Comparison of ENCODE assay signal across 35 cellular contexts in the genomic region with DNA sequence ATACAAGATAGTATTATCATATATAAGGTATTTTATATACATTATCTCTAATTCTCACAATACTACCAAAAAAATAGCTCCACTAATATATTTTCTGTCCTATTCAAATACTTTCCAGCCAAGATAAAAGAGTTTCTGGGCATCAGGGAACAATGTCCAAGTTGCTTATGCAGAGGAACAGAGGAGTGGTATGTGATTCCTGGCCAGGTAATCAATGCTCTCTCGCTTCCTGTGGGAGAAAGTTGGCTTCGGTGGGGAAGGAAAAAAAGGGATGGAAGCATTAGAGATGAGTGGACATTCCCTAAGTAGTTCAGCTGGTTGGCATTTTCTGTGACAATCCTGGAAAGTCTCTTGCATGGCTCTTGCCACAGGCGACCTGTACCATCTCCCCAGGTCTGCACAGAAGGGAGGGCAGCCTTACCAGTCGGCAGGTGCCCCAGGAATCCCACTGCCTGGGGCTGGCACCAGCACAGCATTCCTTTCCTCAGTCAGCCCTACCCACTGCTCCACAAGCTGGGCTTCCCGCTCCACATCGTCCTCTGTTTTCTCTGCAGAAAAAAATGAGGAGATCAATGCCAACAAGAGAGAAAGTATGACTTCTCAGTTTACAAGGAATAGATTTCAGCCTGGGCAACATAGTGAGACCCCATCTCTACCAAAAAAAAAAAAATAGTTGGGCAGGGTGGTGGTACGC.
A peak's percentile ranks its signal among the peaks of the same experiment; 100 is the strongest.
DNase-seq lines count a peak whose midpoint lies in the region; ATAC-seq, FAIRE-seq and TF ChIP-seq lines count a peak whose summit lies in the region.
"Had no signal": no experiment of that assay in that cellular context is flagged by ENCODE, and none has a peak within 500 bp of the region (broad histone marks: within the 10 kb centered on the region; RNA-seq: fewer than 3 reads in every experiment).

No MANE protein-coding gene starts in this region.

- POLR2A ChIA-PET in HepG2 (lab: Yijun Ruan, JAX) (no interaction called here), WTC11 (lab: Charles Lee) (no interaction called here), OCI-LY7 (lab: Charles Lee) (interaction anchor here (1.3 kb wide), 1 partner anchor 41 kb away, joined by 3 read pairs; no protein-coding TSS in a partner anchor)

- H4K20me1 ChIP-seq in HepG2 (ENCODE audit: insufficient read depth, low read length) = no peaks in the 10 kb centered on the region
- no peaks in the 10 kb centered on the region; the same call in 1 of the 2 replicates for H4K20me1 ChIP-seq in GM23338 (replicated peaks; ENCODE audit: insufficient read depth)
- H4K20me1 ChIP-seq in Karpas-422 (ENCODE audit: insufficient read depth, low read depth, low read length) = no peaks in the 10 kb centered on the region
- H4K20me1 ChIP-seq in OCI-LY7 (ENCODE audit: insufficient read depth, low read length) = no peaks in the 10 kb centered on the region
- H4K20me1 ChIP-seq: BLaER1; BLaER1 treated with 17β-estradiol and CSF1 and Interleukin-3, amounts not matched to agents 10 nM and 100 nM had no signal

- DNase-seq in HepG2 (ENCODE audit: low spot score) (no peak), right lobe of liver (no peak), GM23338 (ENCODE audit: low spot score) (peak; percentile 5), WTC11 (ENCODE audit: low spot score) (no peak), Karpas-422 (no peak), OCI-LY7 (ENCODE audit: low spot score) (no peak)
- DNase-seq: 8988T; ACHN; AML-193; BE2C; C1 segment of cervical spinal cord; Caco-2; Calu3; CD4-positive, alpha-beta memory T cell; CD4-positive, alpha-beta T cell; CD4-positive, CD25-positive, alpha-beta regulatory T cell; CD8-positive, alpha-beta memory T cell; CD8-positive, alpha-beta T cell; COR-L47; DMS 273 treated with DMSO at 0.1 percent for 48 hours; DMS153; DMS53; DMS79; DMS79 treated with DMSO at 0.1 percent for 48 hours; DND-41; EL had no signal

- H3K4me3 ChIP-seq in HepG2 (replicated peaks in 1 of 3; ENCODE audit: insufficient read depth in 1 of 3, low read depth in 2 of 3, low read length in 3 of 3) = no peak overlapping the region
- no peak overlapping the region for H3K4me3 ChIP-seq in right lobe of liver
- H3K4me3 ChIP-seq in GM23338 = no peak overlapping the region
- H3K4me3 ChIP-seq in Karpas-422 (ENCODE audit: low read length) = no peak overlapping the region
- no peak overlapping the region for H3K4me3 ChIP-seq in OCI-LY7 (ENCODE audit: low read depth, low read length, poor library complexity, severe bottlenecking)
- H3K4me3 ChIP-seq: A549; BLaER1; BLaER1 treated with 17β-estradiol and CSF1 and Interleukin-3, amounts not matched to agents 10 nM and 100 nM had no signal

- CTCF ChIA-PET in HepG2 (lab: Yijun Ruan, JAX; ENCODE audit: low intra/inter-chr PET ratio, low total read pairs) (no interaction called here), WTC11 (lab: Charles Lee) (interaction anchor here (1.3 kb wide), 1 partner anchor 83 kb away, joined by 3 read pairs; no protein-coding TSS in a partner anchor), OCI-LY7 (lab: Charles Lee; ENCODE audit: unreplicated experiment) (no interaction called here)

- H3F3A ChIP-seq in GM23338 (replicated peaks; ENCODE audit: low read depth) = no peaks in the 10 kb centered on the region

- TF ChIP-seq POLR2A in HepG2 (IDR thresholded peaks at IDR 0.05; ENCODE audit: insufficient read depth in 1 of 2, low read depth in 2 of 2, low read length in 2 of 2) (no peak), right lobe of liver (IDR thresholded peaks at IDR 0.05) (no peak)

- H3K27ac ChIP-seq in HepG2 (ENCODE audit: extremely low read length, insufficient read depth, low read length) (no peak overlapping the region), right lobe of liver (no peak overlapping the region), GM23338 (ENCODE audit: low read depth) (peak overlapping the region; percentile 84; the same call in 1 of the 2 replicates), Karpas-422 (ENCODE audit: low read length) (no peak overlapping the region), OCI-LY7 (ENCODE audit: low read depth, low read length, poor library complexity, severe bottlenecking) (no peak overlapping the region)
- H3K27ac ChIP-seq: 22Rv1; A549; BLaER1; BLaER1 treated with 17β-estradiol and CSF1 and Interleukin-3, amounts not matched to agents 10 nM and 100 nM; C4-2B had no signal

- in situ Hi-C loops in HepG2 (cut with HindIII; ENCODE audit: extremely low pct_ligation_motif_present, low pct_unique_long_range_greater_than_20kb) = no loop called here

- H3K36me3 ChIP-seq in HepG2 (replicated peaks in 1 of 2; ENCODE audit: control insufficient read depth in 1 of 2, insufficient read depth in 2 of 2, low read length in 2 of 2) (peaks cover 20 to 52% of the 10 kb centered on the region in 2 experiments; a peak in 4 of 5 replicates), right lobe of liver (peaks cover 2 to 45% (median 17%) of the 10 kb centered on the region in 4 donors), GM23338 (ENCODE audit: insufficient read depth) (peaks cover 22% of the 10 kb centered on the region; the same call in 1 of the 2 replicates), Karpas-422 (ENCODE audit: insufficient read depth, low read length) (no peaks in the 10 kb centered on the region), OCI-LY7 (ENCODE audit: insufficient read depth, low read length) (no peaks in the 10 kb centered on the region)
- H3K36me3 ChIP-seq: BE2C had no signal

- no peak for TF ChIP-seq CTCF in HepG2 (CRISPR knock-in tag; IDR thresholded peaks at IDR 0.05)
- TF ChIP-seq CTCF in right lobe of liver (IDR thresholded peaks at IDR 0.05) = no peak
- no peak for TF ChIP-seq CTCF in GM23338 (conservative IDR thresholded peaks at IDR 0.05; ENCODE audit: low read depth in 2 of 2)
- no peak for TF ChIP-seq CTCF in WTC11 (IDR thresholded peaks at IDR 0.05)
- no peak for TF ChIP-seq CTCF in OCI-LY7 (conservative IDR thresholded peaks at IDR 0.05; ENCODE audit: low read length)

- TF ChIP-seq EP300 in HepG2 (IDR thresholded peaks at IDR 0.05; ENCODE audit: low read depth in 2 of 2, low read length in 2 of 2) (no peak), HepG2 (CRISPR knock-in tag; IDR thresholded peaks at IDR 0.05; ENCODE audit: borderline replicate concordance) (no peak)

- WGBS in HepG2 (ENCODE audit: low lambda C conversion rate) = 89% methylated on average over 7 of the region's 7 CpGs
- WGBS in right lobe of liver (ENCODE audit: insufficient coverage, low coverage, low lambda C conversion rate, missing lambda C conversion rate) = 89% methylated on average over 4 of the region's 7 CpGs

- FAIRE-seq in HepG2 (lab: Jason Lieb, UNC) = no peak
- FAIRE-seq: A204.1, A549, D721Med had no signal

- H3K79me2 ChIP-seq in HepG2 (ENCODE audit: insufficient read depth, low read length) (no peaks in the 10 kb centered on the region), GM23338 (replicated peaks; ENCODE audit: insufficient read depth) (no peaks in the 10 kb centered on the region), Karpas-422 (ENCODE audit: low read length) (no peaks in the 10 kb centered on the region), OCI-LY7 (ENCODE audit: insufficient read depth, low read depth, low read length) (no peaks in the 10 kb centered on the region)

- H3K36me3 Mint-ChIP-seq in GM23338 (ENCODE audit: low read depth) (peaks cover 40% of the 10 kb centered on the region), WTC11 (peaks cover 44% of the 10 kb centered on the region)
- H3K36me3 Mint-ChIP-seq: CD4-positive, alpha-beta memory T cell; CD4-positive, CD25-positive, alpha-beta regulatory T cell; CD8-positive, alpha-beta memory T cell; CD8-positive, alpha-beta T cell had no signal

- H3K9me3 ChIP-seq in HepG2 (ENCODE audit: low read length) (no peaks in the 10 kb centered on the region), right lobe of liver (no peaks in the 10 kb centered on the region), Karpas-422 (ENCODE audit: low read length) (no peaks in the 10 kb centered on the region), OCI-LY7 (ENCODE audit: low read length) (no peaks in the 10 kb centered on the region)
- H3K9me3 ChIP-seq: A549; BE2C; BLaER1; BLaER1 treated with 17β-estradiol and CSF1 and Interleukin-3, amounts not matched to agents 10 nM and 100 nM; Caco-2 had no signal

- peak; percentile 64 for ATAC-seq in HepG2
- ATAC-seq in right lobe of liver = no peak
- ATAC-seq in GM23338 = no peak
- no peak for ATAC-seq in WTC11
- ATAC-seq: A549; CD8-positive, alpha-beta T cell had no signal

- H3K4me1 Mint-ChIP-seq in GM23338 = peaks cover 17% of the 10 kb centered on the region
- H3K4me1 Mint-ChIP-seq in WTC11 = peaks cover 16% of the 10 kb centered on the region
- H3K4me1 Mint-ChIP-seq: B cell; CD14-positive monocyte; CD4-positive, alpha-beta memory T cell; CD4-positive, CD25-positive, alpha-beta regulatory T cell; CD8-positive, alpha-beta memory T cell had no signal

- BruUV-seq in HepG2 (replicated peaks; lab: Mats Ljungman, UMichigan) (no TSS peak), OCI-LY7 (replicated peaks; lab: Mats Ljungman, UMichigan) (no TSS peak)

- intact Hi-C loops in HepG2 (cut with micrococcal nuclease; ENCODE audit: unreplicated experiment) (no loop called here), right lobe of liver (cut with DNase I) (no loop called here), OCI-LY7 (cut with micrococcal nuclease; ENCODE audit: unreplicated experiment) (no loop called here)

- H3K4me2 ChIP-seq in HepG2 (ENCODE audit: low read depth, low read length) (no peak overlapping the region), GM23338 (no peak overlapping the region; the same call in 1 of the 2 replicates), Karpas-422 (ENCODE audit: low read depth, low read length, poor library complexity, severe bottlenecking) (no peak overlapping the region), OCI-LY7 (ENCODE audit: low read length) (no peak overlapping the region)
- H3K4me2 ChIP-seq: A549; BLaER1; BLaER1 treated with 17β-estradiol and CSF1 and Interleukin-3, amounts not matched to agents 10 nM and 100 nM had no signal

- no peak for TF ChIP-seq RAD21 in HepG2 (CRISPR knock-in tag; IDR thresholded peaks at IDR 0.05)

- H2AFZ ChIP-seq in HepG2 (ENCODE audit: low read length) = no peak overlapping the region
- H2AFZ ChIP-seq in GM23338 = no peak overlapping the region
- no peak overlapping the region for H2AFZ ChIP-seq in Karpas-422 (ENCODE audit: low read length)
- no peak overlapping the region for H2AFZ ChIP-seq in OCI-LY7 (ENCODE audit: low read length)

- H3K27ac Mint-ChIP-seq in GM23338 (no peak overlapping the region), WTC11 (0 out of 2 replicates have a peak overlapping the region, but pooled peaks have one; percentile 2)
- H3K27ac Mint-ChIP-seq: B cell; CD4-positive, alpha-beta memory T cell; CD4-positive, alpha-beta T cell; CD4-positive, CD25-positive, alpha-beta regulatory T cell; CD8-positive, alpha-beta memory T cell; CD8-positive, alpha-beta T cell had no signal

- H3K27me3 Mint-ChIP-seq in GM23338 (ENCODE audit: insufficient read depth, low read depth, poor library complexity) = peaks cover 5% of the 10 kb centered on the region
- H3K27me3 Mint-ChIP-seq in WTC11 (ENCODE audit: low read depth) = no peaks in the 10 kb centered on the region
- H3K27me3 Mint-ChIP-seq: B cell; CD4-positive, alpha-beta T cell had no signal

- H3K9me3 Mint-ChIP-seq in GM23338 (no peaks in the 10 kb centered on the region), WTC11 (no peaks in the 10 kb centered on the region)
- H3K9me3 Mint-ChIP-seq: CD14-positive monocyte; CD4-positive, alpha-beta T cell; CD4-positive, CD25-positive, alpha-beta regulatory T cell; CD8-positive, alpha-beta memory T cell; CD8-positive, alpha-beta T cell had no signal

- H3K27me3 ChIP-seq in HepG2 (ENCODE audit: control insufficient read depth in 1 of 2, insufficient read depth in 2 of 2, low read length in 2 of 2) (no peaks in the 10 kb centered on the region), right lobe of liver (no peaks in the 10 kb centered on the region), GM23338 (ENCODE audit: insufficient read depth) (no peaks in the 10 kb centered on the region), Karpas-422 (ENCODE audit: low read length) (no peaks in the 10 kb centered on the region)
- H3K27me3 ChIP-seq: BE2C; BLaER1; BLaER1 treated with 17β-estradiol and CSF1 and Interleukin-3, amounts not matched to agents 10 nM and 100 nM had no signal

- H3K4me1 ChIP-seq in HepG2 (ENCODE audit: insufficient read depth, low read length) (peaks cover 23% of the 10 kb centered on the region), right lobe of liver (no peaks in the 10 kb centered on the region), GM23338 (ENCODE audit: insufficient read depth) (peaks cover 21% of the 10 kb centered on the region), Karpas-422 (ENCODE audit: low read length) (no peaks in the 10 kb centered on the region), OCI-LY7 (ENCODE audit: insufficient read depth, low read length, poor library complexity, severe bottlenecking) (no peaks in the 10 kb centered on the region)
- H3K4me1 ChIP-seq: A549, BE2C, Caco-2 had no signal

- H3K9me2 ChIP-seq in GM23338 (ENCODE audit: insufficient read depth) (no peaks in the 10 kb centered on the region), Karpas-422 (replicated peaks; ENCODE audit: insufficient read depth, low read length) (no peaks in the 10 kb centered on the region), OCI-LY7 (ENCODE audit: insufficient read depth, low read length) (no peaks in the 10 kb centered on the region)

- H3K9ac ChIP-seq in HepG2 (ENCODE audit: insufficient read depth, low read depth, low read length) = no peak overlapping the region
- H3K9ac ChIP-seq in Karpas-422 (ENCODE audit: low read length) = no peak overlapping the region
- H3K9ac ChIP-seq: BLaER1; BLaER1 treated with 17β-estradiol and CSF1 and Interleukin-3, amounts not matched to agents 10 nM and 100 nM had no signal

- H3K4me3 Mint-ChIP-seq in GM23338 = no peak overlapping the region
- no peak overlapping the region for H3K4me3 Mint-ChIP-seq in WTC11
- H3K4me3 Mint-ChIP-seq: B cell; CD14-positive monocyte; CD4-positive, alpha-beta memory T cell; CD4-positive, alpha-beta T cell; CD4-positive, CD25-positive, alpha-beta regulatory T cell; CD8-positive, alpha-beta memory T cell; CD8-positive, alpha-beta T cell had no signal
